1 cellular context compared by ENCODE assay signal in genomic region chr6:138572200-138572875, GRCh38.
TF ChIP-seq lines count a peak whose summit lies in the region.

No MANE protein-coding gene starts in this region.

TF ChIP-seq in K562, 482 proteins besides CTCF, POLR2A, EP300 and RAD21 (continued from another document):
- TF ChIP-seq HBP1 (CRISPR knock-in tag; IDR thresholded peaks at IDR 0.05) = no peak
- TF ChIP-seq CSDE1 (IDR thresholded peaks at IDR 0.05) = no peak
- no peak for TF ChIP-seq BDP1 (IDR thresholded peaks at IDR 0.05; ENCODE audit: insufficient read depth, insufficient read length)
TF ChIP-seq in K562: peak in this region for 0.
